In the genomic region with DNA sequence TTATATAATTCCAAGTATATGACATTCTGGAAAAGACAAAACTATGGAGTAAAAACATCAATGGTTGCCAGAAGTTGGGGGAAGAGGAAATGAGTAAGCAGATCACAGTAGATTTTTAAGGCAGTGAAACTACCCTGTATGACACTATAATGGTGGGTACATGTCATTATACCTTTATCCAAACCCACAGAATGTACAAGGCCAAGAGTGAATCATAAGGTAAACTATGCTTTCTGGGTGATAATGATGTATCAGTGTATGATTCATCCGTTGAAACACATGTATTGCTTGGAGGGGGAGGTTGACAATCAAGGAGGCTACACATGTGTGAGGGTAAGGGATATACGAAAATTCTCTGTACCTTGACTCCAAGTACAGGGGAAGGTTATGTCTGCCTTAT, we compare ENCODE assay signal across 14 cellular contexts.
DNase-seq lines count a peak whose midpoint lies in the region; ATAC-seq, FAIRE-seq and TF ChIP-seq lines count a peak whose summit lies in the region.
"Had no signal": no experiment of that assay in that cellular context is flagged by ENCODE, and none has a peak within 500 bp of the region (broad histone marks: within the 10 kb centered on the region; RNA-seq: fewer than 3 reads in every experiment).

No MANE protein-coding gene starts in this region.

- no peak overlapping the region for H3K27ac ChIP-seq in A549
- H3K27ac ChIP-seq: hepatocyte, VCaP had no signal

- no peaks in the 10 kb centered on the region for H3K9me3 ChIP-seq in A549

- TF ChIP-seq CTCF in A549 (IDR thresholded peaks at IDR 0.05) (no peak), fibroblast of villous mesenchyme (IDR thresholded peaks at IDR 0.05; ENCODE audit: insufficient read depth, low read depth, low read length) (no peak)

- POLR2A ChIA-PET in A549 (lab: Yijun Ruan, JAX): no interaction called here

- no peak for TF ChIP-seq POLR2A in A549 (IDR thresholded peaks at IDR 0.05; ENCODE audit: low read length)

- ATAC-seq in A549: peak; percentile 77 to 81
- ATAC-seq in GM21825 (IDR thresholded peaks at IDR 0.05; ENCODE audit: unreplicated experiment): no peak

- H3K4me3 ChIP-seq in A549 (no peak overlapping the region), fibroblast of villous mesenchyme (ENCODE audit: low read depth, low read length) (no peak overlapping the region)
- H3K4me3 ChIP-seq: hepatocyte had no signal

- 14% methylated on average over 2 of the region's 2 CpGs for WGBS in A549 (ENCODE audit: missing lambda C conversion rate)

- CTCF ChIA-PET in A549 (lab: Yijun Ruan, JAX): no interaction called here

- peak in 1 of 2 experiments; percentile 30; a peak in 1 of 5 replicates for TF ChIP-seq EP300 in A549 (IDR thresholded peaks at IDR 0.05)

- peak; percentile 23 for FAIRE-seq in A549 (lab: Jason Lieb, UNC)

- H3K4me1 ChIP-seq in A549: peaks cover 21% of the 10 kb centered on the region; the same call in 2 of the 3 replicates

- TF ChIP-seq RAD21 in A549 (conservative IDR thresholded peaks at IDR 0.05 in 1 of 2, IDR thresholded peaks at IDR 0.05 in 1 of 2): peak in 1 of 2 experiments; percentile 24; a peak in 1 of 5 replicates

- peak overlapping the region; percentile 10; the same call in 1 of the 3 replicates for H3K4me2 ChIP-seq in A549
- H3K4me2 ChIP-seq: hepatocyte had no signal

- DNase-seq in A549 (ENCODE audit: low read depth in 1 of 2, low spot score in 1 of 2): peak; percentile 33 to 55
- DNase-seq in HK-2 (ENCODE audit: unreplicated experiment): peak; percentile 4
- DNase-seq in T1000 (lab: John Stamatoyannopoulos, UW): peak; percentile 12
- DNase-seq in fibroblast of villous mesenchyme (ENCODE audit: low read depth): peak; percentile 64
- no peak for DNase-seq in 8988T
- DNase-seq in stimulated activated naive CD4-positive, alpha-beta T cell (lab: John Stamatoyannopoulos, UW): no peak
- DNase-seq in iPS-NIHi7 (ENCODE audit: extremely low spot score): no peak
- DNase-seq: activated T-cell treated with anti-CD3 and anti-CD28 coated beads, Interleukin-2, amount 50 U/mL, for 4 hours; cerebellar nuclear complex; NCI-H1436 treated with DMSO at 0.1 percent for 48 hours; retina had no signal

TF ChIP-seq in A549, 52 proteins besides CTCF, POLR2A, EP300 and RAD21:
- TF ChIP-seq GATA3 (IDR thresholded peaks at IDR 0.05; ENCODE audit: borderline replicate concordance) (0 out of 2 replicates have a peak, but pooled peaks have one; percentile 43), JUN (IDR thresholded peaks at IDR 0.05) (peak; percentile 28 to 71; a peak in 1 of 5 replicates), HOXB5 (CRISPR knock-in tag; IDR thresholded peaks at IDR 0.05) (no peak), FOSL2 (IDR thresholded peaks at IDR 0.05) (peak; percentile 88), FOSL2 (CRISPR knock-in tag; IDR thresholded peaks at IDR 0.05) (peak; percentile 72), TFCP2L1 (CRISPR knock-in tag; IDR thresholded peaks at IDR 0.05) (no peak), ZFP36 (IDR thresholded peaks at IDR 0.05; ENCODE audit: borderline replicate concordance, partially characterized antibody) (no peak), JUNB (IDR thresholded peaks at IDR 0.05) (peak; percentile 95), RCOR1 (IDR thresholded peaks at IDR 0.05; ENCODE audit: low read depth, low read length) (no peak), NFE2L2 (conservative IDR thresholded peaks at IDR 0.05; ENCODE audit: low read length) (no peak)
- TF ChIP-seq, protein P1, sequence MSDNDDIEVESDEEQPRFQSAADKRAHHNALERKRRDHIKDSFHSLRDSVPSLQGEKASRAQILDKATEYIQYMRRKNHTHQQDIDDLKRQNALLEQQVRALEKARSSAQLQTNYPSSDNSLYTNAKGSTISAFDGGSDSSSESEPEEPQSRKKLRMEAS (IDR thresholded peaks at IDR 0.05): no peak

Comparison
In these comparisons a context has a peak if more than half of its experiments do, and no peak if none do; other contexts are left out.
1. DNase-seq: peak in A549 (2 of 2), HK-2 (single experiment), T1000 (single experiment) and fibroblast of villous mesenchyme (single experiment); none in 8988T (single experiment), stimulated activated naive CD4-positive, alpha-beta T cell (0 of 6) and iPS-NIHi7 (single experiment).